In the genomic region with DNA sequence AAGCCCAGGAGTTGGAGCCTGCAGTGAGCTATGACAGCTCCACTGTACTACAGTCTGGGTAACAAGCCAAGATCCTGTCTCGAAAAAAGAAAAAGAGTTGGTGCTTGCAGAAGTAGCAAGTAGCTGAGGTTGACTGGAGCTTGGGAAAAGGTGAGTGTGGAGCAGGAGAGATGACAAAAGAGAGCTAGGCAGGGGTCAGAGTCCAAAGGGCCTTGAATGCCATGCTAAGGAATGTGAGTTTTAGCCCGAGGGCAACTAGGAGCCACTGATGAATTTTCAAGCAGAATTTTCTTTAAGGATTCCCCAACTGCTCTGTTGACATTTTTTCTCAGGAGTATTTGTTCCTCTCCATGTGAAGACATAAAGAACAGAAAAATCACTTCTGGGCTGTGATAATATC, we compare ENCODE assay signal across 2 cellular contexts.
TF ChIP-seq lines count a peak whose summit lies in the region.

No MANE protein-coding gene starts in this region.

TF ChIP-seq in GM23338, 12 proteins besides CTCF, POLR2A, EP300 and RAD21 (continues in another document):
- TF ChIP-seq, protein P1, sequence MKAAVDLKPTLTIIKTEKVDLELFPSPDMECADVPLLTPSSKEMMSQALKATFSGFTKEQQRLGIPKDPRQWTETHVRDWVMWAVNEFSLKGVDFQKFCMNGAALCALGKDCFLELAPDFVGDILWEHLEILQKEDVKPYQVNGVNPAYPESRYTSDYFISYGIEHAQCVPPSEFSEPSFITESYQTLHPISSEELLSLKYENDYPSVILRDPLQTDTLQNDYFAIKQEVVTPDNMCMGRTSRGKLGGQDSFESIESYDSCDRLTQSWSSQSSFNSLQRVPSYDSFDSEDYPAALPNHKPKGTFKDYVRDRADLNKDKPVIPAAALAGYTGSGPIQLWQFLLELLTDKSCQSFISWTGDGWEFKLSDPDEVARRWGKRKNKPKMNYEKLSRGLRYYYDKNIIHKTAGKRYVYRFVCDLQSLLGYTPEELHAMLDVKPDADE (IDR thresholded peaks at IDR 0.05): no peak
- TF ChIP-seq, protein P2, sequence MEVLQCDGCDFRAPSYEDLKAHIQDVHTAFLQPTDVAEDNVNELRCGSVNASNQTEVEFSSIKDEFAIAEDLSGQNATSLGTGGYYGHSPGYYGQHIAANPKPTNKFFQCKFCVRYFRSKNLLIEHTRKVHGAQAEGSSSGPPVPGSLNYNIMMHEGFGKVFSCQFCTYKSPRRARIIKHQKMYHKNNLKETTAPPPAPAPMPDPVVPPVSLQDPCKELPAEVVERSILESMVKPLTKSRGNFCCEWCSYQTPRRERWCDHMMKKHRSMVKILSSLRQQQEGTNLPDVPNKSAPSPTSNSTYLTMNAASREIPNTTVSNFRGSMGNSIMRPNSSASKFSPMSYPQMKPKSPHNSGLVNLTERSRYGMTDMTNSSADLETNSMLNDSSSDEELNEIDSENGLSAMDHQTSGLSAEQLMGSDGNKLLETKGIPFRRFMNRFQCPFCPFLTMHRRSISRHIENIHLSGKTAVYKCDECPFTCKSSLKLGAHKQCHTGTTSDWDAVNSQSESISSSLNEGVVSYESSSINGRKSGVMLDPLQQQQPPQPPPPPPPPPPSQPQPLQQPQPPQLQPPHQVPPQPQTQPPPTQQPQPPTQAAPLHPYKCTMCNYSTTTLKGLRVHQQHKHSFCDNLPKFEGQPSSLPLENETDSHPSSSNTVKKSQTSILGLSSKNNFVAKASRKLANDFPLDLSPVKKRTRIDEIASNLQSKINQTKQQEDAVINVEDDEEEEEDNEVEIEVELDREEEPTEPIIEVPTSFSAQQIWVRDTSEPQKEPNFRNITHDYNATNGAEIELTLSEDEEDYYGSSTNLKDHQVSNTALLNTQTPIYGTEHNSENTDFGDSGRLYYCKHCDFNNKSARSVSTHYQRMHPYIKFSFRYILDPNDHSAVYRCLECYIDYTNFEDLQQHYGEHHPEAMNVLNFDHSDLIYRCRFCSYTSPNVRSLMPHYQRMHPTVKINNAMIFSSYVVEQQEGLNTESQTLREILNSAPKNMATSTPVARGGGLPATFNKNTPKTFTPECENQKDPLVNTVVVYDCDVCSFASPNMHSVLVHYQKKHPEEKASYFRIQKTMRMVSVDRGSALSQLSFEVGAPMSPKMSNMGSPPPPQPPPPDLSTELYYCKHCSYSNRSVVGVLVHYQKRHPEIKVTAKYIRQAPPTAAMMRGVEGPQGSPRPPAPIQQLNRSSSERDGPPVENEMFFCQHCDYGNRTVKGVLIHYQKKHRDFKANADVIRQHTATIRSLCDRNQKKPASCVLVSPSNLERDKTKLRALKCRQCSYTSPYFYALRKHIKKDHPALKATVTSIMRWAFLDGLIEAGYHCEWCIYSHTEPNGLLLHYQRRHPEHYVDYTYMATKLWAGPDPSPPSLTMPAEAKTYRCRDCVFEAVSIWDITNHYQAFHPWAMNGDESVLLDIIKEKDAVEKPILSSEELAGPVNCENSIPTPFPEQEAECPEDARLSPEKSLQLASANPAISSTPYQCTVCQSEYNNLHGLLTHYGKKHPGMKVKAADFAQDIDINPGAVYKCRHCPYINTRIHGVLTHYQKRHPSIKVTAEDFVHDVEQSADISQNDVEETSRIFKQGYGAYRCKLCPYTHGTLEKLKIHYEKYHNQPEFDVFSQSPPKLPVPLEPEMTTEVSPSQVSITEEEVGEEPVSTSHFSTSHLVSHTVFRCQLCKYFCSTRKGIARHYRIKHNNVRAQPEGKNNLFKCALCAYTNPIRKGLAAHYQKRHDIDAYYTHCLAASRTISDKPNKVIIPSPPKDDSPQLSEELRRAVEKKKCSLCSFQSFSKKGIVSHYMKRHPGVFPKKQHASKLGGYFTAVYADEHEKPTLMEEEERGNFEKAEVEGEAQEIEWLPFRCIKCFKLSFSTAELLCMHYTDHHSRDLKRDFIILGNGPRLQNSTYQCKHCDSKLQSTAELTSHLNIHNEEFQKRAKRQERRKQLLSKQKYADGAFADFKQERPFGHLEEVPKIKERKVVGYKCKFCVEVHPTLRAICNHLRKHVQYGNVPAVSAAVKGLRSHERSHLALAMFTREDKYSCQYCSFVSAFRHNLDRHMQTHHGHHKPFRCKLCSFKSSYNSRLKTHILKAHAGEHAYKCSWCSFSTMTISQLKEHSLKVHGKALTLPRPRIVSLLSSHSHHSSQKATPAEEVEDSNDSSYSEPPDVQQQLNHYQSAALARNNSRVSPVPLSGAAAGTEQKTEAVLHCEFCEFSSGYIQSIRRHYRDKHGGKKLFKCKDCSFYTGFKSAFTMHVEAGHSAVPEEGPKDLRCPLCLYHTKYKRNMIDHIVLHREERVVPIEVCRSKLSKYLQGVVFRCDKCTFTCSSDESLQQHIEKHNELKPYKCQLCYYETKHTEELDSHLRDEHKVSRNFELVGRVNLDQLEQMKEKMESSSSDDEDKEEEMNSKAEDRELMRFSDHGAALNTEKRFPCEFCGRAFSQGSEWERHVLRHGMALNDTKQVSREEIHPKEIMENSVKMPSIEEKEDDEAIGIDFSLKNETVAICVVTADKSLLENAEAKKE (CRISPR knock-in tag; IDR thresholded peaks at IDR 0.05): no peak
- no peak for TF ChIP-seq NANOG (IDR thresholded peaks at IDR 0.05; ENCODE audit: borderline replicate concordance)
- TF ChIP-seq EZH2 (IDR thresholded peaks at IDR 0.05; ENCODE audit: low read depth, unreplicated experiment): no peak
- TF ChIP-seq CREB1 (CRISPR knock-in tag; IDR thresholded peaks at IDR 0.05; ENCODE audit: low read depth): no peak
- no peak for TF ChIP-seq ZNF331 (CRISPR knock-in tag; IDR thresholded peaks at IDR 0.05; ENCODE audit: low read depth)
- TF ChIP-seq JUNB (IDR thresholded peaks at IDR 0.05; ENCODE audit: unreplicated experiment): no peak
- TF ChIP-seq EZH2phosphoT487 (IDR thresholded peaks at IDR 0.05; ENCODE audit: unreplicated experiment): no peak
- no peak for TF ChIP-seq ZNF114 (CRISPR knock-in tag; IDR thresholded peaks at IDR 0.05)
- no peak for TF ChIP-seq STAT1 (IDR thresholded peaks at IDR 0.05; ENCODE audit: unreplicated experiment)
- TF ChIP-seq POLR2AphosphoS5 (IDR thresholded peaks at IDR 0.05; ENCODE audit: low read depth): no peak

TF ChIP-seq in GM12878, 131 proteins besides CTCF, POLR2A, EP300 and RAD21:
- TF ChIP-seq HDGF (IDR thresholded peaks at IDR 0.05) (no peak), SMAD5 (IDR thresholded peaks at IDR 0.05; ENCODE audit: low read depth) (no peak), FOS (IDR thresholded peaks at IDR 0.05; ENCODE audit: borderline replicate concordance, extremely low read depth, insufficient read length) (no peak), CHD1 (IDR thresholded peaks at IDR 0.05; ENCODE audit: low read depth, low read length) (no peak), NR2F1 (conservative IDR thresholded peaks at IDR 0.05) (no peak), NRF1 (conservative IDR thresholded peaks at IDR 0.05; ENCODE audit: low read depth, low read length) (no peak), YBX1 (IDR thresholded peaks at IDR 0.05) (no peak)
- TF ChIP-seq, protein P3, sequence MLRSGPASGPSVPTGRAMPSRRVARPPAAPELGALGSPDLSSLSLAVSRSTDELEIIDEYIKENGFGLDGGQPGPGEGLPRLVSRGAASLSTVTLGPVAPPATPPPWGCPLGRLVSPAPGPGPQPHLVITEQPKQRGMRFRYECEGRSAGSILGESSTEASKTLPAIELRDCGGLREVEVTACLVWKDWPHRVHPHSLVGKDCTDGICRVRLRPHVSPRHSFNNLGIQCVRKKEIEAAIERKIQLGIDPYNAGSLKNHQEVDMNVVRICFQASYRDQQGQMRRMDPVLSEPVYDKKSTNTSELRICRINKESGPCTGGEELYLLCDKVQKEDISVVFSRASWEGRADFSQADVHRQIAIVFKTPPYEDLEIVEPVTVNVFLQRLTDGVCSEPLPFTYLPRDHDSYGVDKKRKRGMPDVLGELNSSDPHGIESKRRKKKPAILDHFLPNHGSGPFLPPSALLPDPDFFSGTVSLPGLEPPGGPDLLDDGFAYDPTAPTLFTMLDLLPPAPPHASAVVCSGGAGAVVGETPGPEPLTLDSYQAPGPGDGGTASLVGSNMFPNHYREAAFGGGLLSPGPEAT (IDR thresholded peaks at IDR 0.05; ENCODE audit: low read depth): no peak
